Comparison of ENCODE assay signal across 8 cellular contexts in the genomic region with DNA sequence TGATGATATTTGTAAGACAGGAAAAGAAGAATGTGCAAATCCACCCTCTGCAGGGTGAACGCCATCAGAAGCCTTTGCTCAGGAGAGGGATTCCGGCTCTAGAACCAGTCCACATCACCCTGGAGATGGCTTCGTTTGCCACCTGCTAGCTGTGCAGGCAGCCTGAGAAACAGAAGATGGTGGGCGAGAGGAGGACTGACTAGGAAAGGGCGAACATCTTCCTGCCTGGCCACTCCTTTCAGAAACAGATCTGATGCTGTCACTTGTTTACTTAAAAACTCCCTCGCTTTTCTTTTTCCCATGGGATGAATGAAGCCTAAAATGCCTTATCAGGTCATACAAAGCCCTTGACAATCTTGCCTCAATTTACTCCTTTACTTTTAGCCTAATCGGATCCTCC. TPM values are rescaled to one million over a fixed set of nuclear protein-coding genes. Genes with fewer than 3 reads are reported as not detected.
DNase-seq lines count a peak whose midpoint lies in the region; ATAC-seq and TF ChIP-seq lines count a peak whose summit lies in the region.

No MANE protein-coding gene starts in this region.

- H3K36me3 Mint-ChIP-seq in Caco-2 (ENCODE audit: insufficient read depth, unreplicated experiment): peaks cover 8% of the 10 kb centered on the region

- H3K27ac ChIP-seq in breast epithelium (no peak overlapping the region), mucosa of rectum (ENCODE audit: low read depth in 2 of 2, low read length in 2 of 2) (no peak overlapping the region)

- CTCF ChIA-PET in Caco-2 (lab: Charles Lee): no interaction called here

- BruUV-seq in Caco-2 (replicated peaks; lab: Mats Ljungman, UMichigan): TSS peak; percentile 28

- intact Hi-C loops in Caco-2 (cut with micrococcal nuclease; ENCODE audit: unreplicated experiment): loop anchor here (1.0 kb wide), 1 partner anchor 73 kb away; no protein-coding TSS in a partner anchor
- intact Hi-C loops in breast epithelium (cut with DNase I; ENCODE audit: low total_unique reads): no loop called here

- H3K36me3 ChIP-seq in Caco-2 (ENCODE audit: control insufficient read depth, insufficient read depth, low read length): no peaks in the 10 kb centered on the region; the same call in 1 of the 2 replicates
- H3K36me3 ChIP-seq in breast epithelium: no peaks in the 10 kb centered on the region
- H3K36me3 ChIP-seq in mucosa of rectum (ENCODE audit: control insufficient read depth in 2 of 2, insufficient read depth in 2 of 2, low read length in 2 of 2): no peaks in the 10 kb centered on the region

- peaks cover 29% of the 10 kb centered on the region for H3K4me1 Mint-ChIP-seq in Caco-2 (ENCODE audit: low read depth, unreplicated experiment)

- TF ChIP-seq CTCF in Caco-2 (IDR thresholded peaks at IDR 0.05; ENCODE audit: insufficient read depth in 1 of 2, low read depth in 1 of 2, low read length in 1 of 2, severe bottlenecking in 1 of 2, unreplicated experiment in 1 of 2) (no peak), LNCaP clone FGC (IDR thresholded peaks at IDR 0.05; ENCODE audit: control insufficient read depth, extremely low read depth, insufficient read depth) (no peak), breast epithelium (IDR thresholded peaks at IDR 0.05) (no peak)

- H3K9me3 ChIP-seq in Caco-2: no peaks in the 10 kb centered on the region
- no peaks in the 10 kb centered on the region for H3K9me3 ChIP-seq in breast epithelium
- no peaks in the 10 kb centered on the region for H3K9me3 ChIP-seq in mucosa of rectum (ENCODE audit: control insufficient read depth in 2 of 2, low read length in 2 of 2)

- H3K27me3 Mint-ChIP-seq in Caco-2 (ENCODE audit: insufficient read depth, unreplicated experiment): no peaks in the 10 kb centered on the region

- peak overlapping the region; percentile 13 for H3K27ac Mint-ChIP-seq in Caco-2 (ENCODE audit: unreplicated experiment)

- no peak for TF ChIP-seq POLR2A in breast epithelium (IDR thresholded peaks at IDR 0.05)

- H3K4me3 ChIP-seq in Caco-2 (ENCODE audit: low read depth, low read length) (peak overlapping the region; percentile 72), LNCaP clone FGC (ENCODE audit: low read depth, low read length) (peak overlapping the region; percentile 91), breast epithelium (peak overlapping the region; percentile 80 to 94 (median 94)), mucosa of rectum (ENCODE audit: low read length in 2 of 2) (peak overlapping the region; percentile 89 to 96)

- H3K9ac ChIP-seq in mucosa of rectum (ENCODE audit: low read depth in 1 of 2, low read length in 2 of 2): peak overlapping the region; percentile 74 to 76

- ATAC-seq in GM19455 (IDR thresholded peaks at IDR 0.05; ENCODE audit: unreplicated experiment): no peak

- H3K4me1 ChIP-seq in Caco-2 (peaks cover 12% of the 10 kb centered on the region), breast epithelium (peaks cover 0 to 12% of the 10 kb centered on the region in 2 donors), mucosa of rectum (ENCODE audit: control insufficient read depth in 2 of 2, insufficient read depth in 2 of 2, low read length in 2 of 2) (peaks cover 21 to 28% of the 10 kb centered on the region in 2 donors)

- peak overlapping the region; percentile 91 for H3K4me3 Mint-ChIP-seq in Caco-2 (ENCODE audit: unreplicated experiment)

- no peaks in the 10 kb centered on the region for H3K9me3 Mint-ChIP-seq in Caco-2 (ENCODE audit: unreplicated experiment)

- H3K27me3 ChIP-seq in Caco-2 (replicated peaks; ENCODE audit: control insufficient read depth, insufficient read depth, low read length): no peaks in the 10 kb centered on the region
- H3K27me3 ChIP-seq in breast epithelium: no peaks in the 10 kb centered on the region
- H3K27me3 ChIP-seq in mucosa of rectum (ENCODE audit: control insufficient read depth in 2 of 2, insufficient read depth in 2 of 2, low read length in 2 of 2): peaks cover 11 to 15% of the 10 kb centered on the region in 2 donors

- DNase-seq in Caco-2 (no peak), LNCaP clone FGC (ENCODE audit: low read depth) (no peak), breast epithelium (ENCODE audit: low spot score in 2 of 2) (no peak), DMS153 (lab: John Stamatoyannopoulos, UW) (no peak), activated gamma-delta T cell treated with Interleukin-2 at 50 U/mL for 16 hours (no peak), NCI-H2081 treated with DMSO at 0.1 percent for 48 hours (lab: John Stamatoyannopoulos, UW) (no peak)

- POLR2A ChIA-PET in Caco-2 (lab: Charles Lee): no interaction called here

RNA-seq across cellular contexts. Expression of a gene that starts 1.2 kb away (rescaled TPM):
- 51.4 and 57.0 TPM in 2 replicates for total RNA-seq in Caco-2 (2022)
- 100 to 1,000 TPM in 1 of 3 donors, 10 to 100 TPM in 2; 89.1 to 102 (median 96.0) TPM for total RNA-seq in breast epithelium

RNA-seq across cellular contexts. Expression of a gene that starts 33.9 kb away (rescaled TPM):
- total RNA-seq in Caco-2 (2022) (41.3 and 46.6 TPM in 2 replicates), breast epithelium (10 to 100 TPM; 25.3 to 34.7 (median 33.8) TPM)

RNA-seq across cellular contexts. Expression of a gene that starts 34.0 kb away (rescaled TPM):
- total RNA-seq in Caco-2 (2022): 43.9 and 44.7 TPM in 2 replicates
- 10 to 100 TPM; 23.4 to 38.0 (median 36.6) TPM for total RNA-seq in breast epithelium

RNA-seq across cellular contexts. Expression of a gene that starts 58.3 kb away (rescaled TPM):
- total RNA-seq in Caco-2 (2022): not detected in 2 replicates
- total RNA-seq in breast epithelium: under 1 TPM in 1 of 3 donors, not detected in 2; under 0.01 TPM

RNA-seq across cellular contexts. Expression of a gene that starts 59.7 kb away (rescaled TPM):
- total RNA-seq in Caco-2 (2022): not detected in 2 replicates
- total RNA-seq in breast epithelium: not detected
